1 cellular context compared by ENCODE assay signal in the genomic region with DNA sequence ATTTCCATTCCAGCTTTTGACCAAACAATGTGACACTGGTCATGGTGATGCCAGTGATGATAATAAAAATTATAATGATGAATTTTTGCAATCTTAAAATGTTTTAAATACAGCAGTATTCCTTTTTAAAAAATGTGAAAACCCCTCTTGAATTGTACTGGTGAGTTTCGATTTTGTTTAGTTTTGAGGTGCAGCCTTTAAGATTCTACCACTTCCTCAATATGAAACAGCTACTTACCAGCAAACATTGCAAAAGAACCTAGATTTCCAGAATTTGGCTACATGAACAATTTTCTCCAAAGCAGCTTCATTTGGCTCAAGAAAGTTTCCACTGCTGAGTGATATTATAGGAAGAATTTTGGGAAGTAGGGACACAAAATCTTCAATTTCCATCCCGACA.
TF ChIP-seq lines count a peak whose summit lies in the region.

No MANE protein-coding gene starts in this region.

TF ChIP-seq in K562, 482 proteins besides CTCF, POLR2A, EP300 and RAD21:
- TF ChIP-seq SPI1 (IDR thresholded peaks at IDR 0.05; ENCODE audit: borderline replicate concordance, low read depth, low read length) (peak; percentile 24; the same call in 1 of the 2 replicates), SP1 (CRISPR knock-in tag; IDR thresholded peaks at IDR 0.05) (no peak), ZSCAN32 (CRISPR knock-in tag; IDR thresholded peaks at IDR 0.05) (no peak)
- TF ChIP-seq, protein P1, sequence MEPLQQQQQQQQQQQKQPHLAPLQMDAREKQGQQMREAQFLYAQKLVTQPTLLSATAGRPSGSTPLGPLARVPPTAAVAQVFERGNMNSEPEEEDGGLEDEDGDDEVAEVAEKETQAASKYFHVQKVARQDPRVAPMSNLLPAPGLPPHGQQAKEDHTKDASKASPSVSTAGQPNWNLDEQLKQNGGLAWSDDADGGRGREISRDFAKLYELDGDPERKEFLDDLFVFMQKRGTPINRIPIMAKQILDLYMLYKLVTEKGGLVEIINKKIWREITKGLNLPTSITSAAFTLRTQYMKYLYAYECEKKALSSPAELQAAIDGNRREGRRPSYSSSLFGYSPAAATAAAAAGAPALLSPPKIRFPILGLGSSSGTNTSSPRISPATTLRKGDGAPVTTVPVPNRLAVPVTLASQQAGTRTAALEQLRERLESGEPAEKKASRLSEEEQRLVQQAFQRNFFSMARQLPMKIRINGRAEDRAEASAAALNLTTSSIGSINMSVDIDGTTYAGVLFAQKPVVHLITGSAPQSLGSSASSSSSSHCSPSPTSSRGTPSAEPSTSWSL (CRISPR knock-in tag; IDR thresholded peaks at IDR 0.05; ENCODE audit: borderline replicate concordance), result no peak
